ENCODE assay signal across 19 cellular contexts in genomic region chr5:21236104-21236503, GRCh38.
"Had no signal": no experiment of that assay in that cellular context is flagged by ENCODE, and none has a peak within 500 bp of the region (broad histone marks: within the 10 kb centered on the region; RNA-seq: fewer than 3 reads in every experiment).

No MANE protein-coding gene starts in this region.

- H3K9me3 ChIP-seq: gastrocnemius medialis, sigmoid colon, suprapubic skin, transverse colon had no signal

- DNase-seq: activated CD4-positive, alpha-beta memory T cell treated with anti-CD3 and anti-CD28 coated beads, Interleukin-2, amount 10 ng/mL, durations not matched to agents 7 days and 5 days; activated CD4-positive, alpha-beta T cell treated with anti-CD3 and anti-CD28 coated beads for 48 hours; activated effector memory CD4-positive, alpha-beta T cell treated with anti-CD3 and anti-CD28 coated beads, Interleukin-2, amount 50 U/mL, for 16 hours; activated naive CD4-positive, alpha-beta T cell treated with anti-CD3 and anti-CD28 coated beads, Interleukin-2, amount 10 ng/mL, durations not matched to agents 7 days and 5 days; amygdala; effector CD4-positive, alpha-beta T cell; gastrocnemius medialis; hypothalamus; left ventricle myocardium inferior; retina; sigmoid colon; stimulated activated naive CD8-positive, alpha-beta T cell treated with anti-CD3 and anti-CD28 coated beads, Interleukin-15, amount 100 ng/mL, for 72 hours; T-helper 17 cell; transverse colon had no signal

- H3K36me3 ChIP-seq: cardiac muscle cell, gastrocnemius medialis, left ventricle myocardium inferior, sigmoid colon, suprapubic skin, transverse colon had no signal

- H3K4me3 ChIP-seq: cardiac muscle cell, gastrocnemius medialis, left ventricle myocardium inferior, sigmoid colon, suprapubic skin, transverse colon had no signal

- H3K9me3 Mint-ChIP-seq: activated CD4-positive, alpha-beta memory T cell treated with anti-CD3 and anti-CD28 coated beads, Interleukin-2, amount 10 ng/mL, durations not matched to agents 7 days and 5 days; dendritic cell treated with granulocyte-macrophage colony-stimulating factor and Interleukin-4, amounts not matched to agents 40 ng/mL and 50 ng/mL, for 4 days had no signal

- H3K27me3 ChIP-seq: cardiac muscle cell, gastrocnemius medialis, sigmoid colon, suprapubic skin, transverse colon had no signal

- H3K36me3 Mint-ChIP-seq: activated naive CD4-positive, alpha-beta T cell treated with anti-CD3 and anti-CD28 coated beads, Interleukin-2, amount 10 ng/mL, durations not matched to agents 7 days and 5 days; natural killer cell treated with Interleukin-12 subunit alpha and Interleukin-12 subunit beta and Interleukin-15 and Interleukin-18, amount 100 ng/mL, for 72 hours had no signal

- H3K4me3 Mint-ChIP-seq: activated CD4-positive, alpha-beta memory T cell treated with anti-CD3 and anti-CD28 coated beads, Interleukin-2, amount 10 ng/mL, durations not matched to agents 7 days and 5 days; activated naive CD4-positive, alpha-beta T cell treated with anti-CD3 and anti-CD28 coated beads, Interleukin-2, amount 10 ng/mL, durations not matched to agents 7 days and 5 days; dendritic cell treated with granulocyte-macrophage colony-stimulating factor and Interleukin-4, amounts not matched to agents 40 ng/mL and 50 ng/mL, for 4 days; natural killer cell treated with Interleukin-12 subunit alpha and Interleukin-12 subunit beta and Interleukin-15 and Interleukin-18, amount 100 ng/mL, for 72 hours; stimulated activated naive CD8-positive, alpha-beta T cell treated with anti-CD3 and anti-CD28 coated beads, Interleukin-15, amount 100 ng/mL, for 72 hours; T-helper 17 cell had no signal

- H3K4me1 ChIP-seq: gastrocnemius medialis, suprapubic skin, transverse colon had no signal

- H3K27me3 Mint-ChIP-seq: activated CD4-positive, alpha-beta memory T cell treated with anti-CD3 and anti-CD28 coated beads, Interleukin-2, amount 10 ng/mL, durations not matched to agents 7 days and 5 days; activated naive CD4-positive, alpha-beta T cell treated with anti-CD3 and anti-CD28 coated beads, Interleukin-2, amount 10 ng/mL, durations not matched to agents 7 days and 5 days; dendritic cell treated with granulocyte-macrophage colony-stimulating factor and Interleukin-4, amounts not matched to agents 40 ng/mL and 50 ng/mL, for 4 days; natural killer cell treated with Interleukin-12 subunit alpha and Interleukin-12 subunit beta and Interleukin-15 and Interleukin-18, amount 100 ng/mL, for 72 hours; progenitor cell of endocrine pancreas; stimulated activated naive CD8-positive, alpha-beta T cell treated with anti-CD3 and anti-CD28 coated beads, Interleukin-15, amount 100 ng/mL, for 72 hours; T-helper 17 cell had no signal

- ATAC-seq: natural killer cell treated with Interleukin-12 subunit alpha and Interleukin-12 subunit beta and Interleukin-15 and Interleukin-18, amount 100 ng/mL, for 72 hours; stimulated activated naive CD8-positive, alpha-beta T cell treated with anti-CD3 and anti-CD28 coated beads, Interleukin-15, amount 100 ng/mL, for 72 hours; T-helper 17 cell had no signal

- H3K4me1 Mint-ChIP-seq: activated CD4-positive, alpha-beta memory T cell treated with anti-CD3 and anti-CD28 coated beads, Interleukin-2, amount 10 ng/mL, durations not matched to agents 7 days and 5 days; activated naive CD4-positive, alpha-beta T cell treated with anti-CD3 and anti-CD28 coated beads, Interleukin-2, amount 10 ng/mL, durations not matched to agents 7 days and 5 days; stimulated activated naive CD8-positive, alpha-beta T cell treated with anti-CD3 and anti-CD28 coated beads, Interleukin-15, amount 100 ng/mL, for 72 hours; T-helper 17 cell had no signal

- H3K27ac ChIP-seq: cardiac muscle cell, sigmoid colon, suprapubic skin, transverse colon had no signal

- H3K27ac Mint-ChIP-seq: activated CD4-positive, alpha-beta memory T cell treated with anti-CD3 and anti-CD28 coated beads, Interleukin-2, amount 10 ng/mL, durations not matched to agents 7 days and 5 days; activated naive CD4-positive, alpha-beta T cell treated with anti-CD3 and anti-CD28 coated beads, Interleukin-2, amount 10 ng/mL, durations not matched to agents 7 days and 5 days; dendritic cell treated with granulocyte-macrophage colony-stimulating factor and Interleukin-4, amounts not matched to agents 40 ng/mL and 50 ng/mL, for 4 days; natural killer cell treated with Interleukin-12 subunit alpha and Interleukin-12 subunit beta and Interleukin-15 and Interleukin-18, amount 100 ng/mL, for 72 hours; progenitor cell of endocrine pancreas; stimulated activated naive CD8-positive, alpha-beta T cell treated with anti-CD3 and anti-CD28 coated beads, Interleukin-15, amount 100 ng/mL, for 72 hours; T-helper 17 cell had no signal
